ENCODE assay signal across 21 cellular contexts in the genomic region with DNA sequence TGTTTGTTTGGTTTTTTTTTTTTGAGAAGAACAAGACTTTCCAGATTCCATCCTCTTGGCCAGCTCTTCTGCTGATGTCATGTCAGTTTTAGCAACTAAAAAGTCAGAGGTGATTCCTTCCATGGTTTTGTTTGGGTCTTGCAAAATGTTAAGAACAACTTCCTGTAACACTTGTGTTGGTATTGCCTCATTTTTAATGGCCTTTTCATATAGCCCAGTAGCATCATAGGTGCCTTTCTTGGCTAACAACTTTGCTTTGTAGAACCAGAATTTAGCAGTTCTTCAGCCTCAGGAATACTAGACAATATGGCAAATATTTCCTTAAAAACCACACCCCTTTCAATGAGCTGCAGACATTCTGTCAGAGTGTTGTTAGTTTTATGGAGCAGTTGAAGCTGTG.
DNase-seq lines count a peak whose midpoint lies in the region; ATAC-seq, FAIRE-seq and TF ChIP-seq lines count a peak whose summit lies in the region.
"Had no signal": no experiment of that assay in that cellular context is flagged by ENCODE, and none has a peak within 500 bp of the region (broad histone marks: within the 10 kb centered on the region; RNA-seq: fewer than 3 reads in every experiment).

No MANE protein-coding gene starts in this region.

- H3K27ac ChIP-seq in mucosa of rectum (ENCODE audit: low read depth in 2 of 2, low read length in 2 of 2) = peak overlapping the region; percentile 74 to 77
- no peak overlapping the region for H3K27ac ChIP-seq in CD8-positive, alpha-beta memory T cell (ENCODE audit: low read depth, low read length)
- no peak overlapping the region for H3K27ac ChIP-seq in pancreas
- H3K27ac ChIP-seq: gastrocnemius medialis had no signal

- POLR2A ChIA-PET in CD8-positive, alpha-beta memory T cell (lab: Charles Lee) = no interaction called here
- POLR2A ChIA-PET in Caco-2 (lab: Charles Lee) = no interaction called here

- TF ChIP-seq CTCF in CD14-positive monocyte (IDR thresholded peaks at IDR 0.05) (no peak), bronchial epithelial cell (IDR thresholded peaks at IDR 0.05; ENCODE audit: insufficient read depth, low read length, severe bottlenecking) (no peak), Caco-2 (IDR thresholded peaks at IDR 0.05; ENCODE audit: insufficient read depth in 1 of 2, low read depth in 1 of 2, low read length in 1 of 2, severe bottlenecking in 1 of 2, unreplicated experiment in 1 of 2) (no peak), pancreas (IDR thresholded peaks at IDR 0.05) (no peak)

- no peak for DNase-seq in CD14-positive monocyte (ENCODE audit: low spot score)
- DNase-seq in NOMO-1 (lab: John Stamatoyannopoulos, UW; ENCODE audit: unreplicated experiment in 2 of 2) = peak; percentile 84 to 92
- DNase-seq in bronchial epithelial cell (ENCODE audit: low read depth) = peak; percentile 59
- DNase-seq in CD8-positive, alpha-beta memory T cell = no peak
- DNase-seq in Caco-2 = no peak
- DNase-seq in SHP77 (lab: John Stamatoyannopoulos, UW) = no peak
- DNase-seq in pancreas = no peak
- DNase-seq: activated CD4-positive, alpha-beta T cell treated with anti-CD3 and anti-CD28 coated beads, Interleukin-2, amount 50 U/mL, for 1 hour; activated naive CD4-positive, alpha-beta T cell treated with anti-CD3 and anti-CD28 coated beads, Interleukin-2, amount 10 ng/mL, durations not matched to agents 7 days and 5 days; activated T-cell treated with anti-CD3 and anti-CD28 coated beads for 4 hours; CD4-positive, alpha-beta memory T cell; DND-41; gastrocnemius medialis; mesendoderm; MM.1S; NCI-H510A; stimulated activated naive CD4-positive, alpha-beta T cell had no signal

- peaks cover 1 to 6% (median 3%) of the 10 kb centered on the region in 3 donors for H3K27me3 Mint-ChIP-seq in CD14-positive monocyte (ENCODE audit: low read depth in 3 of 3)
- peaks cover 0 to 7% of the 10 kb centered on the region in 2 donors for H3K27me3 Mint-ChIP-seq in CD8-positive, alpha-beta memory T cell
- peaks cover 11% of the 10 kb centered on the region for H3K27me3 Mint-ChIP-seq in Caco-2 (ENCODE audit: insufficient read depth, unreplicated experiment)

- peaks cover 0 to 3% of the 10 kb centered on the region in 2 donors for H3K36me3 Mint-ChIP-seq in CD14-positive monocyte
- peaks cover 0 to 5% (median 0%) of the 10 kb centered on the region in 3 donors for H3K36me3 Mint-ChIP-seq in CD8-positive, alpha-beta memory T cell
- no peaks in the 10 kb centered on the region for H3K36me3 Mint-ChIP-seq in Caco-2 (ENCODE audit: insufficient read depth, unreplicated experiment)
- H3K36me3 Mint-ChIP-seq: activated naive CD4-positive, alpha-beta T cell treated with anti-CD3 and anti-CD28 coated beads, Interleukin-2, amount 10 ng/mL, durations not matched to agents 7 days and 5 days; CD4-positive, alpha-beta memory T cell had no signal

- no peaks in the 10 kb centered on the region for H3K27me3 ChIP-seq in bronchial epithelial cell (ENCODE audit: control insufficient read depth, insufficient read depth, low read length)
- no peaks in the 10 kb centered on the region for H3K27me3 ChIP-seq in mucosa of rectum (ENCODE audit: control insufficient read depth in 2 of 2, insufficient read depth in 2 of 2, low read length in 2 of 2)
- H3K27me3 ChIP-seq in CD8-positive, alpha-beta memory T cell (ENCODE audit: insufficient read depth, low read length, poor library complexity, severe bottlenecking) = no peaks in the 10 kb centered on the region
- no peaks in the 10 kb centered on the region for H3K27me3 ChIP-seq in Caco-2 (replicated peaks; ENCODE audit: control insufficient read depth, insufficient read depth, low read length)
- H3K27me3 ChIP-seq in pancreas = no peaks in the 10 kb centered on the region
- H3K27me3 ChIP-seq: gastrocnemius medialis had no signal

- H3K4me1 Mint-ChIP-seq in CD14-positive monocyte = peaks cover 22% of the 10 kb centered on the region
- peaks cover 8 to 11% (median 10%) of the 10 kb centered on the region in 3 donors for H3K4me1 Mint-ChIP-seq in CD8-positive, alpha-beta memory T cell
- H3K4me1 Mint-ChIP-seq in Caco-2 (ENCODE audit: low read depth, unreplicated experiment) = peaks cover 15% of the 10 kb centered on the region
- H3K4me1 Mint-ChIP-seq: activated naive CD4-positive, alpha-beta T cell treated with anti-CD3 and anti-CD28 coated beads, Interleukin-2, amount 10 ng/mL, durations not matched to agents 7 days and 5 days had no signal

- H3K27ac Mint-ChIP-seq in CD14-positive monocyte (peak overlapping the region in 6 of 7 donors; percentile 65 to 85 (median 72)), Caco-2 (ENCODE audit: unreplicated experiment) (no peak overlapping the region)
- H3K27ac Mint-ChIP-seq in CD8-positive, alpha-beta memory T cell = no peak overlapping the region
- H3K27ac Mint-ChIP-seq: activated naive CD4-positive, alpha-beta T cell treated with anti-CD3 and anti-CD28 coated beads, Interleukin-2, amount 10 ng/mL, durations not matched to agents 7 days and 5 days; CD4-positive, alpha-beta memory T cell; GM23338 had no signal

- H3K9me3 ChIP-seq in mucosa of rectum (ENCODE audit: control insufficient read depth in 2 of 2, low read length in 2 of 2) = no peaks in the 10 kb centered on the region
- no peaks in the 10 kb centered on the region for H3K9me3 ChIP-seq in CD8-positive, alpha-beta memory T cell (ENCODE audit: low read length)
- H3K9me3 ChIP-seq in Caco-2 = no peaks in the 10 kb centered on the region
- H3K9me3 ChIP-seq in pancreas = no peaks in the 10 kb centered on the region
- H3K9me3 ChIP-seq: gastrocnemius medialis had no signal

- no TSS peak for BruUV-seq in Caco-2 (replicated peaks; lab: Mats Ljungman, UMichigan)

- H3K36me3 ChIP-seq in bronchial epithelial cell (ENCODE audit: control insufficient read depth, insufficient read depth, low read length) (no peaks in the 10 kb centered on the region), mucosa of rectum (ENCODE audit: control insufficient read depth in 2 of 2, insufficient read depth in 2 of 2, low read length in 2 of 2) (no peaks in the 10 kb centered on the region), Caco-2 (ENCODE audit: control insufficient read depth, insufficient read depth, low read length) (no peaks in the 10 kb centered on the region), pancreas (no peaks in the 10 kb centered on the region)
- no peaks in the 10 kb centered on the region for H3K36me3 ChIP-seq in CD8-positive, alpha-beta memory T cell (ENCODE audit: insufficient read depth, low read length)
- H3K36me3 ChIP-seq: gastrocnemius medialis had no signal

- intact Hi-C loops in CD14-positive monocyte (cut with micrococcal nuclease) (no loop called here), Caco-2 (cut with micrococcal nuclease; ENCODE audit: unreplicated experiment) (no loop called here), pancreas (cut with DNase I) (no loop called here)

- CTCF ChIA-PET in CD8-positive, alpha-beta memory T cell (lab: Charles Lee) = interaction anchor here (1.6 kb wide), 1 partner anchor 23 kb away, joined by 3 read pairs; no protein-coding TSS in a partner anchor
- CTCF ChIA-PET in Caco-2 (lab: Charles Lee) = no interaction called here

- no peak for ATAC-seq in pancreas
- ATAC-seq: gastrocnemius medialis, GM23338 had no signal

- FAIRE-seq in bronchial epithelial cell (lab: Jason Lieb, UNC) = no peak
- FAIRE-seq in pancreas (lab: Jason Lieb, UNC) = no peak
- FAIRE-seq: astrocyte, colon had no signal

- H3K4me3 Mint-ChIP-seq in CD14-positive monocyte (peak overlapping the region in 1 of 2 donors; percentile 2), Caco-2 (ENCODE audit: unreplicated experiment) (no peak overlapping the region)
- H3K4me3 Mint-ChIP-seq in CD8-positive, alpha-beta memory T cell = no peak overlapping the region
- H3K4me3 Mint-ChIP-seq: activated naive CD4-positive, alpha-beta T cell treated with anti-CD3 and anti-CD28 coated beads, Interleukin-2, amount 10 ng/mL, durations not matched to agents 7 days and 5 days; CD4-positive, alpha-beta memory T cell; GM23338 had no signal

- H3K9ac ChIP-seq in mucosa of rectum (ENCODE audit: low read depth in 1 of 2, low read length in 2 of 2) = no peak overlapping the region

- peaks cover 0 to 6% (median 0%) of the 10 kb centered on the region in 7 donors for H3K9me3 Mint-ChIP-seq in CD14-positive monocyte
- H3K9me3 Mint-ChIP-seq in CD8-positive, alpha-beta memory T cell = peaks cover 0 to 6% (median 4%) of the 10 kb centered on the region in 5 donors
- H3K9me3 Mint-ChIP-seq in Caco-2 (ENCODE audit: unreplicated experiment) = peaks cover under 1% of the 10 kb centered on the region
- H3K9me3 Mint-ChIP-seq: activated naive CD4-positive, alpha-beta T cell treated with anti-CD3 and anti-CD28 coated beads, Interleukin-2, amount 10 ng/mL, durations not matched to agents 7 days and 5 days; GM23338 had no signal

- no peak overlapping the region for H3K4me3 ChIP-seq in bronchial epithelial cell (ENCODE audit: low read depth, low read length)
- no peak overlapping the region for H3K4me3 ChIP-seq in mucosa of rectum (ENCODE audit: low read length in 2 of 2)
- H3K4me3 ChIP-seq in CD8-positive, alpha-beta memory T cell (ENCODE audit: low read length) = no peak overlapping the region
- H3K4me3 ChIP-seq in Caco-2 (ENCODE audit: low read depth, low read length) = no peak overlapping the region
- no peak overlapping the region for H3K4me3 ChIP-seq in pancreas
- H3K4me3 ChIP-seq: gastrocnemius medialis, GM23338 had no signal

- H3K4me1 ChIP-seq in mucosa of rectum (ENCODE audit: control insufficient read depth in 2 of 2, insufficient read depth in 2 of 2, low read length in 2 of 2) (peaks cover 16 to 21% of the 10 kb centered on the region in 2 donors), Caco-2 (peaks cover 12% of the 10 kb centered on the region), pancreas (no peaks in the 10 kb centered on the region)
- no peaks in the 10 kb centered on the region for H3K4me1 ChIP-seq in CD8-positive, alpha-beta memory T cell (ENCODE audit: insufficient read depth, low read length)
- H3K4me1 ChIP-seq: gastrocnemius medialis had no signal

Comparison
In these comparisons a context has a peak if more than half of its experiments do, and no peak if none do; other contexts are left out.
1. DNase-seq: peak in NOMO-1 (2 of 2) and bronchial epithelial cell (single experiment); none in CD14-positive monocyte (single experiment), CD8-positive, alpha-beta memory T cell (0 of 5), Caco-2 (0 of 2), SHP77 (0 of 2) and pancreas (0 of 6).
2. H3K27ac Mint-ChIP-seq: peak in CD14-positive monocyte (6 of 7); none in CD8-positive, alpha-beta memory T cell (0 of 8) and Caco-2 (single experiment).
3. H3K27ac ChIP-seq: peak in mucosa of rectum (2 of 2); none in CD8-positive, alpha-beta memory T cell (single experiment) and pancreas (0 of 4).